18 cellular contexts compared by ENCODE assay signal in genomic region chr10:132914732-132915131, GRCh38. TPM values are rescaled to one million over a fixed set of nuclear protein-coding genes. Genes with fewer than 3 reads are reported as not detected.
"Had no signal": no experiment of that assay in that cellular context is flagged by ENCODE, and none has a peak within 500 bp of the region (broad histone marks: within the 10 kb centered on the region; RNA-seq: fewer than 3 reads in every experiment).

No MANE protein-coding gene starts in this region.

- H3K27ac ChIP-seq: cardiac muscle cell, colonic mucosa, heart right ventricle, left ventricle myocardium inferior, VCaP had no signal

- H3K4me3 Mint-ChIP-seq: activated CD8-positive, alpha-beta T cell treated with anti-CD3 and anti-CD28 coated beads for 36 hours; activated T-cell treated with anti-CD3 and anti-CD28 coated beads, Interleukin-2, amount 50 U/mL, for 72 hours; stimulated activated memory B cell treated with anti-CD40 and anti-IgM and Interleukin-4, amounts not matched to agents 10 μg/mL and 1 μg/mL and 100 μg/mL, for 72 hours; type B pancreatic cell had no signal

- H3K36me3 ChIP-seq: cardiac muscle cell, colonic mucosa, heart right ventricle, left ventricle myocardium inferior had no signal

- ATAC-seq: activated CD8-positive, alpha-beta T cell treated with anti-CD3 and anti-CD28 coated beads for 36 hours; activated T-cell treated with anti-CD3 and anti-CD28 coated beads, Interleukin-2, amount 50 U/mL, for 72 hours; heart right ventricle had no signal

- H3K4me3 ChIP-seq: cardiac muscle cell, colonic mucosa, heart right ventricle, left ventricle myocardium inferior, smooth muscle cell had no signal

- H3K9me3 ChIP-seq: colonic mucosa, heart right ventricle, left ventricle myocardium inferior had no signal

- H3K27me3 Mint-ChIP-seq: activated CD8-positive, alpha-beta T cell treated with anti-CD3 and anti-CD28 coated beads for 36 hours; type B pancreatic cell had no signal

- DNase-seq: activated CD4-positive, alpha-beta T cell treated with anti-CD3 and anti-CD28 coated beads for 4 hours; activated CD8-positive, alpha-beta memory T cell treated with anti-CD3 and anti-CD28 coated beads, Interleukin-2, amount 50 U/mL, for 4 hours; activated CD8-positive, alpha-beta T cell treated with anti-CD3 and anti-CD28 coated beads for 36 hours; activated naive CD4-positive, alpha-beta T cell treated with Interleukin-2 at 50 U/mL for 16 hours; activated T-cell treated with anti-CD3 and anti-CD28 coated beads, Interleukin-2, amount 50 U/mL, for 72 hours; colonic mucosa; effector CD8-positive, alpha-beta T cell; heart right ventricle; islet precursor cell; left ventricle myocardium inferior; substantia nigra; T-helper 9 cell had no signal

- H3K4me1 ChIP-seq: colonic mucosa, heart right ventricle, left ventricle myocardium inferior had no signal

- H3K27me3 ChIP-seq: cardiac muscle cell, colonic mucosa had no signal

- H3K9me3 Mint-ChIP-seq: activated CD8-positive, alpha-beta T cell treated with anti-CD3 and anti-CD28 coated beads for 36 hours; activated T-cell treated with anti-CD3 and anti-CD28 coated beads, Interleukin-2, amount 50 U/mL, for 72 hours; type B pancreatic cell had no signal

- H3K36me3 Mint-ChIP-seq: stimulated activated memory B cell treated with anti-CD40 and anti-IgM and Interleukin-4, amounts not matched to agents 10 μg/mL and 1 μg/mL and 100 μg/mL, for 72 hours; type B pancreatic cell had no signal

- H3K27ac Mint-ChIP-seq: activated CD8-positive, alpha-beta T cell treated with anti-CD3 and anti-CD28 coated beads for 36 hours; activated T-cell treated with anti-CD3 and anti-CD28 coated beads, Interleukin-2, amount 50 U/mL, for 72 hours; stimulated activated memory B cell treated with anti-CD40 and anti-IgM and Interleukin-4, amounts not matched to agents 10 μg/mL and 1 μg/mL and 100 μg/mL, for 72 hours; type B pancreatic cell had no signal

RNA-seq across cellular contexts. Expression of gene CFAP46, which starts 27.6 kb away (rescaled TPM):
- total RNA-seq: myocyte had no signal
